In the genomic region with DNA sequence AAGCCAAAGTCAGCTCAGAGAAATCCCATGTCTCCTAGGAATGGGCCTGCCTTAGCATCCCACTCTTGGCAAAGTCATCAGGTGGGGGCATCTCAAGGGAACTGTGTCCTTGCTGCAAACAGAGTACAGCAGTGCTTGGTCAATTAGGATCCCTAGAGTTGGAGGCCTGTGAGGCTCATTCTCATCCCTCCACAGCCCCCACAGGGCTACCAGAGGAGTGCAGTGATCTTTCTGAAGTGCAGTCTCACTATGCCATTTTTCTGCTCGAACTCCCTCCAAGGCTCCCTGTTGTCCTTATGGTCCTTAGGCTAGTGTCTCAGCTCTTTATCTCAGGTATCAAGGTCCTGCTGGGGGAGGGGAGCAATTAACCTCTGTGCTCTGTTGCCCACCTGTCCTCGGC, we compare ENCODE assay signal across 1 cellular context.
TF ChIP-seq lines count a peak whose summit lies in the region.

No MANE protein-coding gene starts in this region.

TF ChIP-seq in H1, 55 proteins besides CTCF, POLR2A, EP300 and RAD21:
- no peak for TF ChIP-seq TBP (IDR thresholded peaks at IDR 0.05; ENCODE audit: low read depth, low read length)
- no peak for TF ChIP-seq HDAC2 (IDR thresholded peaks at IDR 0.05; ENCODE audit: borderline replicate concordance in 1 of 2, low read depth in 2 of 2, low read length in 2 of 2)
- no peak for TF ChIP-seq MAFK (IDR thresholded peaks at IDR 0.05; ENCODE audit: low read depth, low read length)
- no peak for TF ChIP-seq SP4 (IDR thresholded peaks at IDR 0.05; ENCODE audit: low read length)
- no peak for TF ChIP-seq SP1 (IDR thresholded peaks at IDR 0.05; ENCODE audit: low read depth, low read length)
- no peak for TF ChIP-seq SIRT6 (IDR thresholded peaks at IDR 0.05; ENCODE audit: low read length)
- no peak for TF ChIP-seq CREB1 (IDR thresholded peaks at IDR 0.05)
- TF ChIP-seq MAX (IDR thresholded peaks at IDR 0.05): no peak
- TF ChIP-seq YY1 (IDR thresholded peaks at IDR 0.05; ENCODE audit: low read depth, low read length): no peak
- no peak for TF ChIP-seq KDM1A (IDR thresholded peaks at IDR 0.05; ENCODE audit: borderline replicate concordance, low read length)
